8 cellular contexts compared by ENCODE assay signal in genomic region chr2:87852864-87853497, GRCh38. TPM values are rescaled to one million over a fixed set of nuclear protein-coding genes. Genes with fewer than 3 reads are reported as not detected.
DNase-seq lines count a peak whose midpoint lies in the region; ATAC-seq and TF ChIP-seq lines count a peak whose summit lies in the region.
"Not testable (repeated sequence)": the region's sequence is repeated elsewhere in the genome, so short reads cannot be mapped to it uniquely, and the experiment has no call there.

No MANE protein-coding gene starts in this region.

- H3K27me3 Mint-ChIP-seq in T-cell; activated T-helper 17 cell treated with anti-CD3 and anti-CD28 coated beads, Interleukin-2, amount 50 U/mL, for 72 hours: not testable (repeated sequence)

- TF ChIP-seq CTCF in fibroblast of mammary gland (conservative IDR thresholded peaks at IDR 0.05; ENCODE audit: control insufficient read depth, insufficient read depth, low read depth, low read length), result not testable (repeated sequence)

- not testable (repeated sequence) for H3K4me3 Mint-ChIP-seq in T-cell
- peak overlapping the region; percentile 25 for H3K4me3 Mint-ChIP-seq in activated T-helper 17 cell treated with anti-CD3 and anti-CD28 coated beads, Interleukin-2, amount 50 U/mL, for 72 hours

- CTCF ChIA-PET in T-cell (lab: Charles Lee), result not testable (repeated sequence)

- H3K27ac Mint-ChIP-seq in T-cell; activated T-helper 17 cell treated with anti-CD3 and anti-CD28 coated beads, Interleukin-2, amount 50 U/mL, for 72 hours: not testable (repeated sequence)

- H3K9me3 Mint-ChIP-seq in T-cell; activated T-helper 17 cell treated with anti-CD3 and anti-CD28 coated beads, Interleukin-2, amount 50 U/mL, for 72 hours: not testable (repeated sequence)

- peak; percentile 96 for ATAC-seq in GM19463 (IDR thresholded peaks at IDR 0.05; ENCODE audit: unreplicated experiment)
- peak; percentile 85 for ATAC-seq in HG02798 (IDR thresholded peaks at IDR 0.05; ENCODE audit: poor library complexity, unreplicated experiment)
- peak; percentile 89 for ATAC-seq in HG03457 (IDR thresholded peaks at IDR 0.05; ENCODE audit: unreplicated experiment)
- peak in 3 of 4 experiments; percentile 78 to 88 (median 81) for ATAC-seq in T-cell (replicated peaks in 1 of 4)
- peak; percentile 99 for ATAC-seq in activated T-helper 17 cell treated with anti-CD3 and anti-CD28 coated beads, Interleukin-2, amount 50 U/mL, for 72 hours (replicated peaks)

- DNase-seq in EL (peak; percentile 15), fibroblast of mammary gland (ENCODE audit: low read depth) (peak; percentile 0)
- not testable (repeated sequence) for DNase-seq in T-cell
- DNase-seq in stimulated activated CD4-positive, alpha-beta T cell treated with anti-CD3 and anti-CD28 coated beads, Interleukin-4, amount 100 ng/mL, for 1 hour, result peak; percentile 23

- not testable (repeated sequence) for H3K4me3 ChIP-seq in fibroblast of mammary gland (ENCODE audit: control insufficient read depth, low read depth, low read length)

- not testable (repeated sequence) for H3K36me3 Mint-ChIP-seq in T-cell; activated T-helper 17 cell treated with anti-CD3 and anti-CD28 coated beads, Interleukin-2, amount 50 U/mL, for 72 hours (ENCODE audit: low read depth)

- POLR2A ChIA-PET in T-cell (lab: Charles Lee), result not testable (repeated sequence)

- not testable (repeated sequence) for H3K4me1 Mint-ChIP-seq in T-cell; activated T-helper 17 cell treated with anti-CD3 and anti-CD28 coated beads, Interleukin-2, amount 50 U/mL, for 72 hours

RNA-seq across cellular contexts. Expression of gene RGPD2, which starts 27.4 kb away (rescaled TPM):
- total RNA-seq in T-cell, result 10 to 100 TPM in 3 of 5 donors, 1 to 10 TPM in 2; 3.1 to 18.1 (median 10.5) TPM
- 1 to 10 TPM in 1 of 2 donors, under 1 TPM in 1; 0.67 to 1.9 TPM for total RNA-seq in activated T-helper 17 cell treated with anti-CD3 and anti-CD28 coated beads, Interleukin-2, amount 50 U/mL, for 72 hours
